In genomic region chr2:197944416-197944815, GRCh38 we compare ENCODE assay signal across 19 cellular contexts.
DNase-seq lines count a peak whose midpoint lies in the region; ATAC-seq, FAIRE-seq and TF ChIP-seq lines count a peak whose summit lies in the region.
"Had no signal": no experiment of that assay in that cellular context is flagged by ENCODE, and none has a peak within 500 bp of the region (broad histone marks: within the 10 kb centered on the region; RNA-seq: fewer than 3 reads in every experiment).

No MANE protein-coding gene starts in this region.

- H3K27me3 ChIP-seq in CD4-positive, CD25-positive, alpha-beta regulatory T cell (ENCODE audit: control insufficient read depth, insufficient read depth, low read length) = no peaks in the 10 kb centered on the region
- H3K27me3 ChIP-seq in endothelial cell of umbilical vein (ENCODE audit: control insufficient read depth in 2 of 2, insufficient read depth in 2 of 2, low read length in 2 of 2) = no peaks in the 10 kb centered on the region
- no peaks in the 10 kb centered on the region for H3K27me3 ChIP-seq in naive thymus-derived CD4-positive, alpha-beta T cell (ENCODE audit: control insufficient read depth in 2 of 2, insufficient read depth in 2 of 2, low read length in 2 of 2)
- H3K27me3 ChIP-seq: SJSA1 had no signal

- H3K79me2 ChIP-seq in endothelial cell of umbilical vein (ENCODE audit: control insufficient read depth, insufficient read depth, low read length) = no peaks in the 10 kb centered on the region

- H3K4me3 Mint-ChIP-seq in CD4-positive, CD25-positive, alpha-beta regulatory T cell = peak overlapping the region in 1 of 4 donors; percentile 17
- H3K4me3 Mint-ChIP-seq in naive thymus-derived CD4-positive, alpha-beta T cell = peak overlapping the region in 6 of 10 donors; percentile 8 to 62 (median 38)
- no peak overlapping the region for H3K4me3 Mint-ChIP-seq in activated T-cell treated with anti-CD3 and anti-CD28 coated beads, Interleukin-2, amount 50 U/mL, for 4 hours
- H3K4me3 Mint-ChIP-seq: CD4-positive, alpha-beta T cell had no signal

- H3K9me3 Mint-ChIP-seq in CD4-positive, CD25-positive, alpha-beta regulatory T cell = peaks cover 0 to 1% (median 0%) of the 10 kb centered on the region in 7 donors
- peaks cover 0 to 3% (median 0%) of the 10 kb centered on the region in 11 donors for H3K9me3 Mint-ChIP-seq in naive thymus-derived CD4-positive, alpha-beta T cell
- H3K9me3 Mint-ChIP-seq in activated T-cell treated with anti-CD3 and anti-CD28 coated beads, Interleukin-2, amount 50 U/mL, for 4 hours = no peaks in the 10 kb centered on the region
- H3K9me3 Mint-ChIP-seq: CD4-positive, alpha-beta T cell had no signal

- BruUV-seq in endothelial cell of umbilical vein (replicated peaks; lab: Mats Ljungman, UMichigan) = no TSS peak

- POLR2A ChIA-PET in endothelial cell of umbilical vein (lab: Charles Lee) = no interaction called here
- POLR2A ChIA-PET in naive thymus-derived CD4-positive, alpha-beta T cell (lab: Charles Lee) = interaction anchor here (0.9 to 1.4 kb wide), 2 partner anchors 10 to 97 kb away, joined by 3 to 5 read pairs; no protein-coding TSS in a partner anchor

- intact Hi-C loops in endothelial cell of umbilical vein (cut with micrococcal nuclease) = no loop called here
- intact Hi-C loops in naive thymus-derived CD4-positive, alpha-beta T cell (cut with micrococcal nuclease) = no loop called here

- H3K36me3 Mint-ChIP-seq in CD4-positive, CD25-positive, alpha-beta regulatory T cell = peaks cover 4% of the 10 kb centered on the region
- peaks cover 0 to 4% (median 0%) of the 10 kb centered on the region in 5 donors for H3K36me3 Mint-ChIP-seq in naive thymus-derived CD4-positive, alpha-beta T cell
- no peaks in the 10 kb centered on the region for H3K36me3 Mint-ChIP-seq in activated T-cell treated with anti-CD3 and anti-CD28 coated beads, Interleukin-2, amount 50 U/mL, for 4 hours (ENCODE audit: insufficient read depth)

- no peak overlapping the region for H3K27ac ChIP-seq in CD4-positive, CD25-positive, alpha-beta regulatory T cell (ENCODE audit: insufficient read depth, low read length, poor library complexity, severe bottlenecking)
- H3K27ac ChIP-seq in endothelial cell of umbilical vein (ENCODE audit: insufficient read depth, low read depth, low read length) = no peak overlapping the region
- no peak overlapping the region for H3K27ac ChIP-seq in naive thymus-derived CD4-positive, alpha-beta T cell (ENCODE audit: low read depth, low read length)
- H3K27ac ChIP-seq: SJSA1 had no signal

- peak overlapping the region in 1 of 3 donors; percentile 3 for H3K27ac Mint-ChIP-seq in CD4-positive, CD25-positive, alpha-beta regulatory T cell
- peak overlapping the region in 7 of 9 donors; percentile 0 to 65 (median 25) for H3K27ac Mint-ChIP-seq in naive thymus-derived CD4-positive, alpha-beta T cell
- H3K27ac Mint-ChIP-seq: CD4-positive, alpha-beta T cell had no signal

- peak overlapping the region; percentile 4 for H3K4me3 ChIP-seq in CD4-positive, CD25-positive, alpha-beta regulatory T cell (ENCODE audit: low read depth, low read length)
- no peak overlapping the region for H3K4me3 ChIP-seq in endothelial cell of umbilical vein (replicated peaks in 1 of 3; ENCODE audit: insufficient read depth in 1 of 3, low read depth in 1 of 3, low read length in 3 of 3)
- H3K4me3 ChIP-seq in naive thymus-derived CD4-positive, alpha-beta T cell (ENCODE audit: low read length) = no peak overlapping the region
- H3K4me3 ChIP-seq: SJSA1 had no signal

- FAIRE-seq in endothelial cell of umbilical vein (lab: Jason Lieb, UNC) = peak; percentile 31
- FAIRE-seq: D721Med, G401.6, RCC 7860 had no signal

- no peaks in the 10 kb centered on the region for H3K9me3 ChIP-seq in CD4-positive, CD25-positive, alpha-beta regulatory T cell (ENCODE audit: control insufficient read depth in 2 of 2, low read length in 2 of 2)
- H3K9me3 ChIP-seq in endothelial cell of umbilical vein (replicated peaks; ENCODE audit: control insufficient read depth, insufficient read depth, low read length) = no peaks in the 10 kb centered on the region
- no peaks in the 10 kb centered on the region for H3K9me3 ChIP-seq in naive thymus-derived CD4-positive, alpha-beta T cell (ENCODE audit: control insufficient read depth in 2 of 3, low read length in 3 of 3)
- H3K9me3 ChIP-seq: SJSA1 had no signal

- TF ChIP-seq CTCF in endothelial cell of umbilical vein (IDR thresholded peaks at IDR 0.05; ENCODE audit: extremely low read depth in 1 of 2, insufficient read depth in 1 of 2, low read depth in 1 of 2, low read length in 2 of 2) = no peak

- dilution Hi-C loops in endothelial cell of umbilical vein (cut with MboI; ENCODE audit: extremely low pct_ligation_motif_present, low sequenced_read_pairs) = no loop called here

- no peak for TF ChIP-seq POLR2A in endothelial cell of umbilical vein (IDR thresholded peaks at IDR 0.05; ENCODE audit: low read depth, low read length)

- no peak for DNase-seq in CD4-positive, CD25-positive, alpha-beta regulatory T cell
- DNase-seq in endothelial cell of umbilical vein (ENCODE audit: low read depth, low spot score) = no peak
- DNase-seq in naive thymus-derived CD4-positive, alpha-beta T cell = no peak
- DNase-seq in stimulated activated CD8-positive, alpha-beta memory T cell treated with anti-CD3 and anti-CD28 coated beads, Interleukin-4, amount 100 ng/mL, for 48 hours = no peak
- no peak for DNase-seq in activated CD8-positive, alpha-beta memory T cell treated with anti-CD3 and anti-CD28 coated beads, Interleukin-2, amount 50 U/mL, for 4 hours
- no peak for DNase-seq in activated T-cell treated with anti-CD3 and anti-CD28 coated beads, Interleukin-2, amount 50 U/mL, for 4 hours
- no peak for DNase-seq in SHP77 treated with DMSO at 0.1 percent for 48 hours (lab: John Stamatoyannopoulos, UW)
- DNase-seq: AML-193; CD4-positive, alpha-beta T cell; DMS79 treated with DMSO at 0.1 percent for 48 hours; Karpas-422; NCI-H1930; NCI-H2171; NCI-H510A had no signal

- ATAC-seq in CD4-positive, CD25-positive, alpha-beta regulatory T cell (ENCODE audit: low read depth in 2 of 2) = no peak
- peak; percentile 45 for ATAC-seq in HG03175 (IDR thresholded peaks at IDR 0.05; ENCODE audit: unreplicated experiment)
- no peak for ATAC-seq in naive thymus-derived CD4-positive, alpha-beta T cell
- ATAC-seq in activated T-cell treated with anti-CD3 and anti-CD28 coated beads, Interleukin-2, amount 50 U/mL, for 4 hours = no peak

- H3K4me1 ChIP-seq in CD4-positive, CD25-positive, alpha-beta regulatory T cell (ENCODE audit: control insufficient read depth, insufficient read depth, low read length, poor library complexity, severe bottlenecking) = peaks cover 15% of the 10 kb centered on the region
- H3K4me1 ChIP-seq in endothelial cell of umbilical vein (ENCODE audit: control insufficient read depth, extremely low read depth, insufficient read depth, low read length) = no peaks in the 10 kb centered on the region
- H3K4me1 ChIP-seq in naive thymus-derived CD4-positive, alpha-beta T cell (ENCODE audit: control insufficient read depth in 2 of 2, insufficient read depth in 2 of 2, low read length in 2 of 2) = peaks cover 0 to 31% of the 10 kb centered on the region in 2 donors
- H3K4me1 ChIP-seq: SJSA1 had no signal

- H3K4me2 ChIP-seq in endothelial cell of umbilical vein (ENCODE audit: insufficient read depth, low read length) = no peak overlapping the region

- no peak overlapping the region for H2AFZ ChIP-seq in endothelial cell of umbilical vein (ENCODE audit: low read depth, low read length)

- no peaks in the 10 kb centered on the region for H3K36me3 ChIP-seq in CD4-positive, CD25-positive, alpha-beta regulatory T cell (ENCODE audit: control insufficient read depth, insufficient read depth, low read length)
- no peaks in the 10 kb centered on the region for H3K36me3 ChIP-seq in endothelial cell of umbilical vein (ENCODE audit: control insufficient read depth in 2 of 2, extremely low read depth in 1 of 2, insufficient read depth in 2 of 2, low read length in 2 of 2)
- H3K36me3 ChIP-seq in naive thymus-derived CD4-positive, alpha-beta T cell (ENCODE audit: control insufficient read depth in 2 of 3, insufficient read depth in 3 of 3, low read length in 3 of 3) = no peaks in the 10 kb centered on the region
- H3K36me3 ChIP-seq: SJSA1 had no signal

- no peaks in the 10 kb centered on the region for H3K9me1 ChIP-seq in endothelial cell of umbilical vein (replicated peaks; ENCODE audit: control insufficient read depth, extremely low read depth, insufficient read depth, low read length)

- H4K20me1 ChIP-seq in endothelial cell of umbilical vein (replicated peaks; ENCODE audit: control insufficient read depth, extremely low read depth, insufficient read depth, low read length) = no peaks in the 10 kb centered on the region

- no peaks in the 10 kb centered on the region for H3K27me3 Mint-ChIP-seq in CD4-positive, CD25-positive, alpha-beta regulatory T cell
- H3K27me3 Mint-ChIP-seq in naive thymus-derived CD4-positive, alpha-beta T cell = peaks cover 0 to 2% (median 0%) of the 10 kb centered on the region in 5 donors
- no peaks in the 10 kb centered on the region for H3K27me3 Mint-ChIP-seq in activated T-cell treated with anti-CD3 and anti-CD28 coated beads, Interleukin-2, amount 50 U/mL, for 4 hours (ENCODE audit: low read depth)
- H3K27me3 Mint-ChIP-seq: CD4-positive, alpha-beta T cell had no signal

- peaks cover 29 to 81% (median 65%) of the 10 kb centered on the region in 4 donors for H3K4me1 Mint-ChIP-seq in CD4-positive, CD25-positive, alpha-beta regulatory T cell
- peaks cover 12 to 96% (median 77%) of the 10 kb centered on the region in 7 donors for H3K4me1 Mint-ChIP-seq in naive thymus-derived CD4-positive, alpha-beta T cell
- H3K4me1 Mint-ChIP-seq in activated T-cell treated with anti-CD3 and anti-CD28 coated beads, Interleukin-2, amount 50 U/mL, for 4 hours (ENCODE audit: low read depth) = peaks cover 63% of the 10 kb centered on the region

- no peak overlapping the region for H3K9ac ChIP-seq in endothelial cell of umbilical vein (replicated peaks; ENCODE audit: extremely low read depth, insufficient read depth, low read length)

- CTCF ChIA-PET in endothelial cell of umbilical vein (lab: Charles Lee) = interaction anchor here (1.0 to 1.3 kb wide), 3 partner anchors 10 to 58 kb away, joined by 3 read pairs; no protein-coding TSS in a partner anchor
- CTCF ChIA-PET in naive thymus-derived CD4-positive, alpha-beta T cell (lab: Charles Lee) = no interaction called here

TF ChIP-seq in endothelial cell of umbilical vein, 7 proteins besides CTCF, POLR2A, EP300 and RAD21 (continues in another document):
- TF ChIP-seq MYC (IDR thresholded peaks at IDR 0.05; ENCODE audit: low read depth, low read length) (no peak), GATA2 (IDR thresholded peaks at IDR 0.05; ENCODE audit: insufficient read depth, insufficient read length, low read depth, low read length) (no peak), EZH2 (IDR thresholded peaks at IDR 0.05; ENCODE audit: borderline replicate concordance, low read depth, low read length, severe bottlenecking) (no peak), FOS (IDR thresholded peaks at IDR 0.05; ENCODE audit: borderline replicate concordance, insufficient read depth, low read length) (no peak), MAX (IDR thresholded peaks at IDR 0.05; ENCODE audit: insufficient read depth, insufficient read length) (no peak)
